ENCODE assay signal across 16 cellular contexts in genomic region chr1:47235280-47235679, GRCh38. TPM values are rescaled to one million over a fixed set of nuclear protein-coding genes. Genes with fewer than 3 reads are reported as not detected.
A peak's percentile ranks its signal among the peaks of the same experiment; 100 is the strongest.
DNase-seq lines count a peak whose midpoint lies in the region; ATAC-seq and TF ChIP-seq lines count a peak whose summit lies in the region.
"Had no signal": no experiment of that assay in that cellular context is flagged by ENCODE, and none has a peak within 500 bp of the region (broad histone marks: within the 10 kb centered on the region; RNA-seq: fewer than 3 reads in every experiment).

No MANE protein-coding gene starts in this region.

- ATAC-seq in upper lobe of right lung (peak; percentile 56), GM18861 (IDR thresholded peaks at IDR 0.05; ENCODE audit: unreplicated experiment) (no peak)
- ATAC-seq: activated CD8-positive, alpha-beta T cell treated with anti-CD3 and anti-CD28 coated beads, Interleukin-2, amount 10 ng/mL, durations not matched to agents 7 days and 5 days had no signal

- H3K27me3 ChIP-seq in upper lobe of right lung = peaks cover 48% of the 10 kb centered on the region

- 13 to 18% methylated on average over 7 of the region's 19 CpGs for WGBS in mesodermal cell (ENCODE audit: insufficient coverage in 2 of 2), 2 experiments

- H3K27ac ChIP-seq in mesodermal cell (ENCODE audit: low read depth, low read length, severe bottlenecking) (peak overlapping the region; percentile 41), upper lobe of right lung (peak overlapping the region; percentile 58)
- H3K27ac ChIP-seq: brain microvascular endothelial cell, RWPE1 had no signal

- no peaks in the 10 kb centered on the region for H3K9me3 ChIP-seq in mesodermal cell (ENCODE audit: control insufficient read depth, low read length)
- no peaks in the 10 kb centered on the region for H3K9me3 ChIP-seq in upper lobe of right lung

- H3K36me3 ChIP-seq in mesodermal cell (ENCODE audit: control insufficient read depth, insufficient read depth, low read length) (no peaks in the 10 kb centered on the region), upper lobe of right lung (no peaks in the 10 kb centered on the region)
- H3K36me3 ChIP-seq: brain microvascular endothelial cell had no signal

- H3K4me1 ChIP-seq in mesodermal cell (ENCODE audit: control insufficient read depth, insufficient read depth, low read length, poor library complexity, severe bottlenecking) (peaks cover 46% of the 10 kb centered on the region), upper lobe of right lung (peaks cover 19% of the 10 kb centered on the region)

- TF ChIP-seq CTCF in upper lobe of right lung (IDR thresholded peaks at IDR 0.05) = no peak

- intact Hi-C loops in head of caudate nucleus (cut with DNase I) (no loop called here), upper lobe of right lung (cut with DNase I) (no loop called here)

- peak; percentile 96 for DNase-seq in UCSD-AML1 (lab: John Stamatoyannopoulos, UW; ENCODE audit: unreplicated experiment)
- DNase-seq in head of caudate nucleus = peak in 38 of 42 donors; percentile 20 to 74 (median 52)
- no peak for DNase-seq in upper lobe of right lung
- DNase-seq in NCI-H446 treated with DMSO at 0.1 percent for 48 hours (lab: John Stamatoyannopoulos, UW) = no peak
- DNase-seq in epidermal melanocyte (ENCODE audit: insufficient read length, low spot score) = no peak
- DNase-seq: activated CD8-positive, alpha-beta T cell treated with anti-CD3 and anti-CD28 coated beads, Interleukin-2, amount 10 ng/mL, durations not matched to agents 7 days and 5 days; activated effector memory CD4-positive, alpha-beta T cell treated with Interleukin-2 at 50 U/mL for 16 hours; brain microvascular endothelial cell; CD4-positive, CD25-positive, alpha-beta regulatory T cell; NCI-H1694; NCI-H526; T-helper 2 cell had no signal

- H3K4me3 ChIP-seq in mesodermal cell (ENCODE audit: extremely low read depth, insufficient read depth, low read length, poor library complexity, severe bottlenecking) (no peak overlapping the region), upper lobe of right lung (no peak overlapping the region)

RNA-seq across cellular contexts. Expression of gene TAL1, which starts 3.3 kb away (rescaled TPM):
- 10.4 TPM for polyA plus RNA-seq in mesodermal cell (2013, experiment 1 of 2)
- polyA plus RNA-seq in mesodermal cell (2013, experiment 2 of 2) = 6.3 TPM
- total RNA-seq in upper lobe of right lung = 18.3 TPM
- total RNA-seq: activated CD8-positive, alpha-beta T cell treated with anti-CD3 and anti-CD28 coated beads, Interleukin-2, amount 10 ng/mL, durations not matched to agents 7 days and 5 days; LHCN-M2 had no signal
- polyA plus RNA-seq: CD4-positive, CD25-positive, alpha-beta regulatory T cell had no signal

RNA-seq across cellular contexts. Expression of gene PDZK1IP1, which starts 45.4 kb away (rescaled TPM):
- not detected for polyA plus RNA-seq in mesodermal cell (2013, experiment 1 of 2)
- not detected for polyA plus RNA-seq in mesodermal cell (2013, experiment 2 of 2)
- 41.2 TPM for total RNA-seq in upper lobe of right lung
- total RNA-seq: activated CD8-positive, alpha-beta T cell treated with anti-CD3 and anti-CD28 coated beads, Interleukin-2, amount 10 ng/mL, durations not matched to agents 7 days and 5 days; LHCN-M2 had no signal
- polyA plus RNA-seq: CD4-positive, CD25-positive, alpha-beta regulatory T cell had no signal

Comparison
In these comparisons a context has a peak if more than half of its experiments do, and no peak if none do; other contexts are left out.
1. DNase-seq: peak in UCSD-AML1 (single experiment) and head of caudate nucleus (38 of 42); none in upper lobe of right lung (single experiment), NCI-H446 treated with DMSO at 0.1 percent for 48 hours (single experiment) and epidermal melanocyte (single experiment).